ENCODE assay signal across 14 cellular contexts in the genomic region with DNA sequence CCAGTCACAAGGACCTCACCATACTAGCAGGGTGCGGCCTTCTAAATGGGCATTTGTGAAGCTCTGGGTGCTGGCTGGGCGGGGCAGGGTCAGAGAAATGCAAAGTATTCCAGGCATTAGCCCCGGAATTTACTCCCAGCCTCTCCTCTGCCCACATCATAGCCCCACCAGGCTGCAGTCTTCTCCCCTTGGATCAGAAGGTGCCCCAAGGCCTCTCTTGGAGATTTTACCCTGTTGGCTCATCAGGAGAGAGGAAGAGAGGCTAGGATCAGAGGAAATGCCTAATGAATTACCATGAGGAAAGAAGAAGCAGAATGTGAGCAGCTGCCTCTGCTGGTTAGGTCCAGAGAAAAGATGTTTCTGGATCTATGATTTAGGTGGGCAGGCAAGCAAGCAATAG.
DNase-seq lines count a peak whose midpoint lies in the region; ATAC-seq, FAIRE-seq and TF ChIP-seq lines count a peak whose summit lies in the region.
"Had no signal": no experiment of that assay in that cellular context is flagged by ENCODE, and none has a peak within 500 bp of the region (broad histone marks: within the 10 kb centered on the region; RNA-seq: fewer than 3 reads in every experiment).

No MANE protein-coding gene starts in this region.

- TF ChIP-seq RAD21 in Ishikawa (IDR thresholded peaks at IDR 0.05; ENCODE audit: low read depth) = 0 out of 2 replicates have a peak, but pooled peaks have one; percentile 9

- TF ChIP-seq EP300 in Ishikawa (IDR thresholded peaks at IDR 0.05; ENCODE audit: borderline replicate concordance) = peak; percentile 67

- POLR2A ChIA-PET in AG04450 (lab: Yijun Ruan, JAX) = no interaction called here

- FAIRE-seq in bronchial epithelial cell (lab: Jason Lieb, UNC) = no peak

- H3K4me1 ChIP-seq in left lung = no peaks in the 10 kb centered on the region

- intact Hi-C loops in left lung (cut with DNase I) = no loop called here

- DNase-seq in AG04450 (ENCODE audit: low read depth, low spot score) = no peak
- peak; percentile 76 for DNase-seq in bronchial epithelial cell (ENCODE audit: low read depth)
- DNase-seq in left lung = no peak
- DNase-seq in superior temporal gyrus (ENCODE audit: extremely low spot score) = no peak
- DNase-seq in NK-92 (lab: John Stamatoyannopoulos, UW; ENCODE audit: unreplicated experiment) = no peak
- DNase-seq: activated CD4-positive, alpha-beta T cell treated with anti-CD3 and anti-CD28 coated beads, Interleukin-2, amount 10 ng/mL, durations not matched to agents 24 days and 14 days; activated naive CD4-positive, alpha-beta T cell; effector CD8-positive, alpha-beta T cell; NCI-H2171 treated with DMSO at 0.1 percent for 48 hours; transverse colon had no signal

- H3K36me3 ChIP-seq in bronchial epithelial cell (ENCODE audit: control insufficient read depth, insufficient read depth, low read length) (no peaks in the 10 kb centered on the region), left lung (no peaks in the 10 kb centered on the region)
- H3K36me3 ChIP-seq: BLaER1, transverse colon had no signal

- TF ChIP-seq CTCF in AG04450 (IDR thresholded peaks at IDR 0.05; ENCODE audit: low read depth, low read length) (peak; percentile 28; the same call in 1 of the 2 replicates), bronchial epithelial cell (IDR thresholded peaks at IDR 0.05; ENCODE audit: insufficient read depth, low read length, severe bottlenecking) (no peak), left lung (IDR thresholded peaks at IDR 0.05) (no peak)

- peak; percentile 67 for ATAC-seq in left lung
- no peak for ATAC-seq in GM18519 (IDR thresholded peaks at IDR 0.05; ENCODE audit: low FRiP score, unreplicated experiment)
- no peak for ATAC-seq in HG02938 (IDR thresholded peaks at IDR 0.05; ENCODE audit: unreplicated experiment)

- H3K4me3 ChIP-seq in AG04450 (ENCODE audit: low read depth, low read length) (no peak overlapping the region), bronchial epithelial cell (ENCODE audit: low read depth, low read length) (no peak overlapping the region), left lung (no peak overlapping the region)
- H3K4me3 ChIP-seq: BLaER1, transverse colon had no signal

- H3K27ac ChIP-seq in AG04450 (ENCODE audit: low read depth, low read length) = no peak overlapping the region
- no peak overlapping the region for H3K27ac ChIP-seq in left lung
- H3K27ac ChIP-seq: BLaER1, transverse colon had no signal

- H3K27me3 ChIP-seq in AG04450 (ENCODE audit: control insufficient read depth, insufficient read depth, low read length) (peaks cover 3% of the 10 kb centered on the region), bronchial epithelial cell (ENCODE audit: control insufficient read depth, insufficient read depth, low read length) (no peaks in the 10 kb centered on the region), left lung (no peaks in the 10 kb centered on the region)
- H3K27me3 ChIP-seq: transverse colon had no signal

- CTCF ChIA-PET in AG04450 (lab: Charles Lee) = interaction anchor here (1.0 kb wide), 1 partner anchor 11 kb away, joined by 3 read pairs; no protein-coding TSS in a partner anchor

- no peaks in the 10 kb centered on the region; the same call in 1 of the 2 replicates for H3K9me3 ChIP-seq in AG04450 (ENCODE audit: control insufficient read depth, insufficient read depth, low read length)
- H3K9me3 ChIP-seq in left lung = no peaks in the 10 kb centered on the region
- H3K9me3 ChIP-seq: BLaER1, transverse colon had no signal

TF ChIP-seq in Ishikawa, 13 proteins besides CTCF, POLR2A, EP300 and RAD21:
- TF ChIP-seq TCF12 (IDR thresholded peaks at IDR 0.05; ENCODE audit: low read depth) (0 out of 2 replicates have a peak, but pooled peaks have one; percentile 28), NFIC (IDR thresholded peaks at IDR 0.05) (peak; percentile 45), TAF1 (IDR thresholded peaks at IDR 0.05; ENCODE audit: low read depth) (no peak), TEAD4 (IDR thresholded peaks at IDR 0.05) (peak; percentile 97), EGR1 (IDR thresholded peaks at IDR 0.05) (no peak)
- TF ChIP-seq, protein P1, sequence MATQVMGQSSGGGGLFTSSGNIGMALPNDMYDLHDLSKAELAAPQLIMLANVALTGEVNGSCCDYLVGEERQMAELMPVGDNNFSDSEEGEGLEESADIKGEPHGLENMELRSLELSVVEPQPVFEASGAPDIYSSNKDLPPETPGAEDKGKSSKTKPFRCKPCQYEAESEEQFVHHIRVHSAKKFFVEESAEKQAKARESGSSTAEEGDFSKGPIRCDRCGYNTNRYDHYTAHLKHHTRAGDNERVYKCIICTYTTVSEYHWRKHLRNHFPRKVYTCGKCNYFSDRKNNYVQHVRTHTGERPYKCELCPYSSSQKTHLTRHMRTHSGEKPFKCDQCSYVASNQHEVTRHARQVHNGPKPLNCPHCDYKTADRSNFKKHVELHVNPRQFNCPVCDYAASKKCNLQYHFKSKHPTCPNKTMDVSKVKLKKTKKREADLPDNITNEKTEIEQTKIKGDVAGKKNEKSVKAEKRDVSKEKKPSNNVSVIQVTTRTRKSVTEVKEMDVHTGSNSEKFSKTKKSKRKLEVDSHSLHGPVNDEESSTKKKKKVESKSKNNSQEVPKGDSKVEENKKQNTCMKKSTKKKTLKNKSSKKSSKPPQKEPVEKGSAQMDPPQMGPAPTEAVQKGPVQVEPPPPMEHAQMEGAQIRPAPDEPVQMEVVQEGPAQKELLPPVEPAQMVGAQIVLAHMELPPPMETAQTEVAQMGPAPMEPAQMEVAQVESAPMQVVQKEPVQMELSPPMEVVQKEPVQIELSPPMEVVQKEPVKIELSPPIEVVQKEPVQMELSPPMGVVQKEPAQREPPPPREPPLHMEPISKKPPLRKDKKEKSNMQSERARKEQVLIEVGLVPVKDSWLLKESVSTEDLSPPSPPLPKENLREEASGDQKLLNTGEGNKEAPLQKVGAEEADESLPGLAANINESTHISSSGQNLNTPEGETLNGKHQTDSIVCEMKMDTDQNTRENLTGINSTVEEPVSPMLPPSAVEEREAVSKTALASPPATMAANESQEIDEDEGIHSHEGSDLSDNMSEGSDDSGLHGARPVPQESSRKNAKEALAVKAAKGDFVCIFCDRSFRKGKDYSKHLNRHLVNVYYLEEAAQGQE (IDR thresholded peaks at IDR 0.05; ENCODE audit: low read depth) = no peak
